Comparison of ENCODE assay signal across 18 cellular contexts in the genomic region with DNA sequence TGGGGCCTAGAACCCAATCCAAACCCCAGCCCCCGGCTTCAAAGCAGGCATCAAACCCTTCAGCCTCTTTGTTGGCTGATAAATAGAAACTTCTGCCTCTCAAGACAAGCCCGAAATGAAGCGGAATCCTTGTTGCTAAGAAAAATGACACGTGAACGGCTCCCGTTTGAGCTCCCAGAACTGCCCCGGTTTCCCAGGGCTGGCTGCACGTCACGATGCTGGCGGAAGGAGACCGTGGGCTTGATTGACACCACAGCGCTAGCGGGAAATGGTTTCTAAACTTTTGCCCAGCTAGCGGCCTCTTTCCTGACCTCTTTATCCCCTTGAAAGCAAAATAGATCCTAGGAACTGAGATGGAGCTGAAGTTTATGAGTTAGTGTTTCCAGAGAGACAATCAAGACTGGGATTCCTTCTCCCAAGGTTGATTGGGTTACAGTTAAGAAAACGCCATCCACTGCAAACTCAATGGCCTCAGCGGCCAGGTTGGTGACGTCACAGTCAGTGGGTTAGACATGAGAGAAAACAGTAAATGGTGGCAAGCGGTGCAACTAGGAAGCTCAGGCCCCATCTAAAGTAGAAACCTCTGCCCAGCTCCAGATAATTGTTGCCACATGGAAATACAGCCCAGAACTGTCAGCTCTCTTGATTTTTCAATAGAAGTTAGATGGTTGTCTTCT.
DNase-seq lines count a peak whose midpoint lies in the region; ATAC-seq and TF ChIP-seq lines count a peak whose summit lies in the region.
"Had no signal": no experiment of that assay in that cellular context is flagged by ENCODE, and none has a peak within 500 bp of the region (broad histone marks: within the 10 kb centered on the region; RNA-seq: fewer than 3 reads in every experiment).

No MANE protein-coding gene starts in this region.

- H3K4me1 Mint-ChIP-seq in osteocyte (ENCODE audit: unreplicated experiment) = peaks cover 23% of the 10 kb centered on the region
- no peaks in the 10 kb centered on the region for H3K4me1 Mint-ChIP-seq in activated T-cell treated with anti-CD3 and anti-CD28 coated beads, Interleukin-2, amount 50 U/mL, for 72 hours (ENCODE audit: low read depth)
- H3K4me1 Mint-ChIP-seq: stimulated activated effector memory CD8-positive, alpha-beta T cell treated with anti-CD3 and anti-CD28 coated beads, Interleukin-12 subunit alpha, Interleukin-12 subunit beta, amount 100 ng/mL, for 72 hours had no signal

- H3K36me3 Mint-ChIP-seq in osteocyte (ENCODE audit: unreplicated experiment) = no peaks in the 10 kb centered on the region
- no peaks in the 10 kb centered on the region for H3K36me3 Mint-ChIP-seq in activated T-cell treated with anti-CD3 and anti-CD28 coated beads, Interleukin-2, amount 50 U/mL, for 72 hours (ENCODE audit: insufficient read depth in 2 of 2)
- H3K36me3 Mint-ChIP-seq: activated naive CD8-positive, alpha-beta T cell; stimulated activated effector memory CD8-positive, alpha-beta T cell treated with anti-CD3 and anti-CD28 coated beads, Interleukin-12 subunit alpha, Interleukin-12 subunit beta, amount 100 ng/mL, for 72 hours had no signal

- H3K27me3 ChIP-seq in BLaER1 (no peaks in the 10 kb centered on the region), SJCRH30 (no peaks in the 10 kb centered on the region), esophagus squamous epithelium (peaks cover 0 to 34% (median 0%) of the 10 kb centered on the region in 4 donors)
- H3K27me3 ChIP-seq: upper lobe of left lung had no signal

- no peak overlapping the region for H3K4me3 Mint-ChIP-seq in osteocyte (ENCODE audit: unreplicated experiment)
- H3K4me3 Mint-ChIP-seq in activated T-cell treated with anti-CD3 and anti-CD28 coated beads, Interleukin-2, amount 50 U/mL, for 72 hours = no peak overlapping the region
- H3K4me3 Mint-ChIP-seq: activated naive CD8-positive, alpha-beta T cell; stimulated activated effector memory CD8-positive, alpha-beta T cell treated with anti-CD3 and anti-CD28 coated beads, Interleukin-12 subunit alpha, Interleukin-12 subunit beta, amount 100 ng/mL, for 72 hours had no signal

- TF ChIP-seq CTCF in esophagus squamous epithelium (IDR thresholded peaks at IDR 0.05) (no peak), osteocyte (IDR thresholded peaks at IDR 0.05) (no peak), foreskin fibroblast (IDR thresholded peaks at IDR 0.05; ENCODE audit: low read depth, low read length) (no peak)

- H3K9ac ChIP-seq in BLaER1 = peak overlapping the region; percentile 84; the same call in 1 of the 2 replicates

- 66 to 73% methylated on average over 15 of the region's 18 CpGs for WGBS in esophagus squamous epithelium, 2 donors

- no peak overlapping the region for H3K4me3 ChIP-seq in BLaER1
- no peak overlapping the region for H3K4me3 ChIP-seq in SJCRH30
- no peak overlapping the region for H3K4me3 ChIP-seq in esophagus squamous epithelium
- no peak overlapping the region for H3K4me3 ChIP-seq in foreskin fibroblast (ENCODE audit: low read depth in 1 of 2, low read length in 2 of 2)
- H3K4me3 ChIP-seq: skin epidermis, upper lobe of left lung had no signal

- H3K4me1 ChIP-seq in BLaER1 (peaks cover 61% of the 10 kb centered on the region), SJCRH30 (peaks cover 34% of the 10 kb centered on the region), esophagus squamous epithelium (peaks cover 0 to 30% (median 11%) of the 10 kb centered on the region in 3 donors)
- H3K4me1 ChIP-seq: upper lobe of left lung had no signal

- TF ChIP-seq POLR2A in esophagus squamous epithelium (IDR thresholded peaks at IDR 0.05) = no peak

- H3K27ac ChIP-seq in BLaER1 = peak overlapping the region; percentile 97
- peak overlapping the region; percentile 98 for H3K27ac ChIP-seq in SJCRH30
- H3K27ac ChIP-seq in esophagus squamous epithelium = peak overlapping the region; percentile 9 to 43 (median 35)
- H3K27ac ChIP-seq: neutrophil, upper lobe of left lung had no signal

- no peaks in the 10 kb centered on the region for H3K9me3 Mint-ChIP-seq in osteocyte (ENCODE audit: unreplicated experiment)
- H3K9me3 Mint-ChIP-seq in activated T-cell treated with anti-CD3 and anti-CD28 coated beads, Interleukin-2, amount 50 U/mL, for 72 hours = peaks cover 0 to 3% of the 10 kb centered on the region in 2 donors

- H3K27ac Mint-ChIP-seq in osteocyte (ENCODE audit: unreplicated experiment) = no peak overlapping the region
- no peak overlapping the region for H3K27ac Mint-ChIP-seq in activated T-cell treated with anti-CD3 and anti-CD28 coated beads, Interleukin-2, amount 50 U/mL, for 72 hours
- H3K27ac Mint-ChIP-seq: activated naive CD8-positive, alpha-beta T cell; stimulated activated effector memory CD8-positive, alpha-beta T cell treated with anti-CD3 and anti-CD28 coated beads, Interleukin-12 subunit alpha, Interleukin-12 subunit beta, amount 100 ng/mL, for 72 hours had no signal

- DNase-seq in SJCRH30 (peak in 1 of 2 experiments; percentile 63), esophagus squamous epithelium (lab: John Stamatoyannopoulos, UW) (no peak), osteocyte (ENCODE audit: extremely low spot score, unreplicated experiment) (peak; percentile 65), foreskin fibroblast (no peak), DMS153 treated with DMSO at 0.1 percent for 48 hours (lab: John Stamatoyannopoulos, UW; ENCODE audit: unreplicated experiment) (no peak)
- DNase-seq in effector CD8-positive, alpha-beta T cell (lab: John Stamatoyannopoulos, UW) = no peak
- no peak for DNase-seq in activated T-cell treated with anti-CD3 and anti-CD28 coated beads, Interleukin-2, amount 50 U/mL, for 72 hours
- DNase-seq: KG1, mesenchymal stem cell, NCI-H1417 treated with DMSO at 0.1 percent for 48 hours, NCI-H345, T-helper 9 cell had no signal

- no peaks in the 10 kb centered on the region for H3K27me3 Mint-ChIP-seq in osteocyte (ENCODE audit: unreplicated experiment)
- H3K27me3 Mint-ChIP-seq in activated T-cell treated with anti-CD3 and anti-CD28 coated beads, Interleukin-2, amount 50 U/mL, for 72 hours (ENCODE audit: low read depth) = peaks cover 61% of the 10 kb centered on the region

- H3K36me3 ChIP-seq in BLaER1 (peaks cover 12% of the 10 kb centered on the region; the same call in 1 of the 2 replicates), SJCRH30 (no peaks in the 10 kb centered on the region), esophagus squamous epithelium (no peaks in the 10 kb centered on the region)
- H3K36me3 ChIP-seq: neutrophil, upper lobe of left lung had no signal

- intact Hi-C loops in esophagus squamous epithelium (cut with DNase I) = no loop called here

- no peak for ATAC-seq in activated T-cell treated with anti-CD3 and anti-CD28 coated beads, Interleukin-2, amount 50 U/mL, for 72 hours (replicated peaks in 1 of 2)
- ATAC-seq: stimulated activated effector memory CD8-positive, alpha-beta T cell treated with anti-CD3 and anti-CD28 coated beads, Interleukin-12 subunit alpha, Interleukin-12 subunit beta, amount 100 ng/mL, for 72 hours had no signal

- H3K9me3 ChIP-seq in BLaER1 (peaks cover 25% of the 10 kb centered on the region), SJCRH30 (replicated peaks) (peaks cover 7% of the 10 kb centered on the region; the same call in 1 of the 2 replicates), esophagus squamous epithelium (no peaks in the 10 kb centered on the region)
- H3K9me3 ChIP-seq: neutrophil had no signal

- H4K20me1 ChIP-seq in BLaER1 = no peaks in the 10 kb centered on the region

- H3K4me2 ChIP-seq in BLaER1 = peak overlapping the region; percentile 95

Comparison
In these comparisons a context has a peak if more than half of its experiments do, and no peak if none do; other contexts are left out.
1. H3K27ac ChIP-seq: peak in every context shown above with its lines; median percentile 98 in SJCRH30; 97 in BLaER1; 35 in esophagus squamous epithelium.